2 cellular contexts compared by ENCODE assay signal in the genomic region with DNA sequence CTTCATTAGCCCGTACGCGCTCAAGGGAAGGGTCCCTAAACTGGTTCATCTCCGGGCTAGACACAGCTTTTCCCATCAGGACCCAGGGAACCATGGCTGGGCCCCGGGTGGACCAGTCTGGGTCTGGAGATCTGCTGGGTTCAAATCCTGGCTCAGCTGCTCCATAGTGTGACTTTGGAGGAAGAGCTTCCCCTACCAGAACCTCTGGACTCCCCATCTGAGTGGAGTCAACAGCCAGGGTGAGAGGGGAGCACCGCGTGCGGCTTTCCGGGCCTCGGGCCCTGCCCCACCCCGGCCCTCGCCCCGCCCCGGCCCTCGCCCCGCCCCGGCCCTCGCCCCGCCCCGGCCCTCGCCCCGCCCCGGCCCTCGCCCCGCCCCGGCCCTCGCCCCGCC.
TF ChIP-seq lines count a peak whose summit lies in the region.

No MANE protein-coding gene starts in this region.

TF ChIP-seq in GM23338, 12 proteins besides CTCF, POLR2A, EP300 and RAD21:
- TF ChIP-seq JUNB (IDR thresholded peaks at IDR 0.05; ENCODE audit: unreplicated experiment): no peak
- no peak for TF ChIP-seq NANOG (IDR thresholded peaks at IDR 0.05; ENCODE audit: borderline replicate concordance)
- no peak for TF ChIP-seq ZNF114 (CRISPR knock-in tag; IDR thresholded peaks at IDR 0.05)

TF ChIP-seq in GM12878, 131 proteins besides CTCF, POLR2A, EP300 and RAD21:
- TF ChIP-seq PML (IDR thresholded peaks at IDR 0.05; ENCODE audit: low read length): no peak
- no peak for TF ChIP-seq MYB (IDR thresholded peaks at IDR 0.05; ENCODE audit: borderline replicate concordance, low read depth, low read length)
- TF ChIP-seq, protein P1, sequence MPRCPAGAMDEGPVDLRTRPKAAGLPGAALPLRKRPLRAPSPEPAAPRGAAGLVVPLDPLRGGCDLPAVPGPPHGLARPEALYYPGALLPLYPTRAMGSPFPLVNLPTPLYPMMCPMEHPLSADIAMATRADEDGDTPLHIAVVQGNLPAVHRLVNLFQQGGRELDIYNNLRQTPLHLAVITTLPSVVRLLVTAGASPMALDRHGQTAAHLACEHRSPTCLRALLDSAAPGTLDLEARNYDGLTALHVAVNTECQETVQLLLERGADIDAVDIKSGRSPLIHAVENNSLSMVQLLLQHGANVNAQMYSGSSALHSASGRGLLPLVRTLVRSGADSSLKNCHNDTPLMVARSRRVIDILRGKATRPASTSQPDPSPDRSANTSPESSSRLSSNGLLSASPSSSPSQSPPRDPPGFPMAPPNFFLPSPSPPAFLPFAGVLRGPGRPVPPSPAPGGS (IDR thresholded peaks at IDR 0.05; ENCODE audit: borderline replicate concordance, insufficient read depth, low read depth, low read length, poor library complexity, severe bottlenecking): no peak
- no peak for TF ChIP-seq HDAC2 (IDR thresholded peaks at IDR 0.05)
- TF ChIP-seq, protein P2, sequence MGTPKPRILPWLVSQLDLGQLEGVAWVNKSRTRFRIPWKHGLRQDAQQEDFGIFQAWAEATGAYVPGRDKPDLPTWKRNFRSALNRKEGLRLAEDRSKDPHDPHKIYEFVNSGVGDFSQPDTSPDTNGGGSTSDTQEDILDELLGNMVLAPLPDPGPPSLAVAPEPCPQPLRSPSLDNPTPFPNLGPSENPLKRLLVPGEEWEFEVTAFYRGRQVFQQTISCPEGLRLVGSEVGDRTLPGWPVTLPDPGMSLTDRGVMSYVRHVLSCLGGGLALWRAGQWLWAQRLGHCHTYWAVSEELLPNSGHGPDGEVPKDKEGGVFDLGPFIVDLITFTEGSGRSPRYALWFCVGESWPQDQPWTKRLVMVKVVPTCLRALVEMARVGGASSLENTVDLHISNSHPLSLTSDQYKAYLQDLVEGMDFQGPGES (IDR thresholded peaks at IDR 0.05): no peak
- no peak for TF ChIP-seq CHD1 (IDR thresholded peaks at IDR 0.05; ENCODE audit: low read depth, low read length)
- TF ChIP-seq CEBPB (IDR thresholded peaks at IDR 0.05; ENCODE audit: borderline replicate concordance in 1 of 2, low read depth in 2 of 2, low read length in 2 of 2): no peak
- no peak for TF ChIP-seq ZNF217 (IDR thresholded peaks at IDR 0.05)
